Comparison of ENCODE assay signal across 1 cellular context in genomic region chr4:110055014-110055768, GRCh38.
TF ChIP-seq lines count a peak whose summit lies in the region.

No MANE protein-coding gene starts in this region.

TF ChIP-seq in HepG2, 621 proteins besides CTCF, POLR2A, EP300 and RAD21 (continued from another document):
- TF ChIP-seq ARHGAP35 (CRISPR knock-in tag; IDR thresholded peaks at IDR 0.05; ENCODE audit: borderline replicate concordance): no peak
- TF ChIP-seq, protein P1, sequence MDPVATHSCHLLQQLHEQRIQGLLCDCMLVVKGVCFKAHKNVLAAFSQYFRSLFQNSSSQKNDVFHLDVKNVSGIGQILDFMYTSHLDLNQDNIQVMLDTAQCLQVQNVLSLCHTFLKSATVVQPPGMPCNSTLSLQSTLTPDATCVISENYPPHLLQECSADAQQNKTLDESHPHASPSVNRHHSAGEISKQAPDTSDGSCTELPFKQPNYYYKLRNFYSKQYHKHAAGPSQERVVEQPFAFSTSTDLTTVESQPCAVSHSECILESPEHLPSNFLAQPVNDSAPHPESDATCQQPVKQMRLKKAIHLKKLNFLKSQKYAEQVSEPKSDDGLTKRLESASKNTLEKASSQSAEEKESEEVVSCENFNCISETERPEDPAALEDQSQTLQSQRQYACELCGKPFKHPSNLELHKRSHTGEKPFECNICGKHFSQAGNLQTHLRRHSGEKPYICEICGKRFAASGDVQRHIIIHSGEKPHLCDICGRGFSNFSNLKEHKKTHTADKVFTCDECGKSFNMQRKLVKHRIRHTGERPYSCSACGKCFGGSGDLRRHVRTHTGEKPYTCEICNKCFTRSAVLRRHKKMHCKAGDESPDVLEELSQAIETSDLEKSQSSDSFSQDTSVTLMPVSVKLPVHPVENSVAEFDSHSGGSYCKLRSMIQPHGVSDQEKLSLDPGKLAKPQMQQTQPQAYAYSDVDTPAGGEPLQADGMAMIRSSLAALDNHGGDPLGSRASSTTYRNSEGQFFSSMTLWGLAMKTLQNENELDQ (CRISPR knock-in tag; IDR thresholded peaks at IDR 0.05; ENCODE audit: borderline replicate concordance): no peak
